In genomic region chr16:87870057-87870418, GRCh38 we compare ENCODE assay signal across 8 cellular contexts. TPM values are rescaled to one million over a fixed set of nuclear protein-coding genes. Genes with fewer than 3 reads are reported as not detected.
A peak's percentile ranks its signal among the peaks of the same experiment; 100 is the strongest.
DNase-seq lines count a peak whose midpoint lies in the region; ATAC-seq and TF ChIP-seq lines count a peak whose summit lies in the region.
"Not testable (repeated sequence)": the region's sequence is repeated elsewhere in the genome, so short reads cannot be mapped to it uniquely, and the experiment has no call there.

No MANE protein-coding gene starts in this region.

- H3K36me3 Mint-ChIP-seq in CD14-positive monocyte: not testable (repeated sequence)
- peaks cover 13% of the 10 kb centered on the region for H3K36me3 Mint-ChIP-seq in WTC11
- peaks cover 34% of the 10 kb centered on the region for H3K36me3 Mint-ChIP-seq in activated naive CD4-positive, alpha-beta T cell treated with anti-CD3 and anti-CD28 coated beads for 36 hours (ENCODE audit: low read depth)
- peaks cover 57% of the 10 kb centered on the region for H3K36me3 Mint-ChIP-seq in effector memory CD8-positive, alpha-beta T cell (ENCODE audit: insufficient read depth)

- H3K79me1 ChIP-seq in mesenchymal stem cell (replicated peaks; ENCODE audit: low read length, poor library complexity, severe bottlenecking): not testable (repeated sequence)
- H3K79me1 ChIP-seq in trophoblast cell (ENCODE audit: low read length): peaks cover 36% of the 10 kb centered on the region

- H2BK12ac ChIP-seq in mesenchymal stem cell (ENCODE audit: low read length in 2 of 2) (peak overlapping the region; percentile 39 to 54), trophoblast cell (ENCODE audit: low read length) (peak overlapping the region; percentile 98)

- H3K4ac ChIP-seq in mesenchymal stem cell (ENCODE audit: low read depth in 1 of 2, low read length in 2 of 2) (peak overlapping the region; percentile 28 to 35), trophoblast cell (ENCODE audit: low read depth, low read length) (peak overlapping the region; percentile 95)

- peaks cover 29% of the 10 kb centered on the region for H3K79me2 ChIP-seq in trophoblast cell (ENCODE audit: control insufficient read depth, insufficient read depth, low read length, poor library complexity)

- peak overlapping the region in 1 of 2 donors; percentile 48 for H3K4me3 Mint-ChIP-seq in CD14-positive monocyte
- H3K4me3 Mint-ChIP-seq in WTC11: peak overlapping the region; percentile 51
- peak overlapping the region; percentile 41 for H3K4me3 Mint-ChIP-seq in activated naive CD4-positive, alpha-beta T cell treated with anti-CD3 and anti-CD28 coated beads for 36 hours
- H3K4me3 Mint-ChIP-seq in effector memory CD8-positive, alpha-beta T cell: peak overlapping the region; percentile 46 to 93

- not testable (repeated sequence) for H2BK15ac ChIP-seq in mesenchymal stem cell (ENCODE audit: low read depth, poor library complexity, severe bottlenecking)

- H2BK120ac ChIP-seq in mesenchymal stem cell (ENCODE audit: low read depth, low read length): not testable (repeated sequence)
- H2BK120ac ChIP-seq in trophoblast cell (ENCODE audit: insufficient read depth, low read length, poor library complexity): peak overlapping the region; percentile 97

- not testable (repeated sequence) for H2AK5ac ChIP-seq in mesenchymal stem cell (ENCODE audit: low read length, severe bottlenecking)
- H2AK5ac ChIP-seq in trophoblast cell (ENCODE audit: low read length): peak overlapping the region; percentile 97

- H3K18ac ChIP-seq in mesenchymal stem cell (ENCODE audit: low read depth in 1 of 2, low read length in 2 of 2): not testable (repeated sequence)
- peak overlapping the region; percentile 91 for H3K18ac ChIP-seq in trophoblast cell (ENCODE audit: low read length)

- not testable (repeated sequence) for H4K12ac ChIP-seq in trophoblast cell (ENCODE audit: low read depth, low read length)

- peaks cover 35% of the 10 kb centered on the region for H3K4me1 ChIP-seq in HUES6 (ENCODE audit: control insufficient read depth, insufficient read depth, low read length)
- H3K4me1 ChIP-seq in mesenchymal stem cell (ENCODE audit: control insufficient read depth, insufficient read depth, low read depth, low read length): peaks cover 36% of the 10 kb centered on the region
- H3K4me1 ChIP-seq in trophoblast cell (ENCODE audit: control insufficient read depth in 1 of 2, insufficient read depth in 2 of 2, low read length in 2 of 2): peaks cover 30 to 32% of the 10 kb centered on the region in 2 experiments
- H3K4me1 ChIP-seq in tibial nerve: peaks cover 0 to 38% (median 9%) of the 10 kb centered on the region in 4 donors

- H3K27ac Mint-ChIP-seq in CD14-positive monocyte (peak overlapping the region in 5 of 7 donors; percentile 15 to 68 (median 54)), WTC11 (peak overlapping the region; percentile 53; the same call in 1 of the 2 replicates)
- H3K27ac Mint-ChIP-seq in activated naive CD4-positive, alpha-beta T cell treated with anti-CD3 and anti-CD28 coated beads for 36 hours: peak overlapping the region; percentile 68
- H3K27ac Mint-ChIP-seq in effector memory CD8-positive, alpha-beta T cell: peak overlapping the region in 1 of 2 donors; percentile 98

- ATAC-seq in WTC11; effector memory CD8-positive, alpha-beta T cell (replicated peaks): not testable (repeated sequence)

- peak overlapping the region; percentile 74 for H3K9ac ChIP-seq in HUES6 (ENCODE audit: low read length)
- H3K9ac ChIP-seq in mesenchymal stem cell (ENCODE audit: low read length); trophoblast cell (ENCODE audit: low read length): not testable (repeated sequence)

- not testable (repeated sequence) for DNase-seq in CD14-positive monocyte (ENCODE audit: low spot score); WTC11 (ENCODE audit: low spot score); activated naive CD4-positive, alpha-beta T cell treated with anti-CD3 and anti-CD28 coated beads for 36 hours; effector memory CD8-positive, alpha-beta T cell; mesenchymal stem cell; trophoblast cell; tibial nerve (ENCODE audit: low spot score in 2 of 2)

- H2BK5ac ChIP-seq in mesenchymal stem cell (ENCODE audit: low read depth, low read length, poor library complexity, severe bottlenecking): peak overlapping the region; percentile 62
- peak overlapping the region; percentile 95 for H2BK5ac ChIP-seq in trophoblast cell (ENCODE audit: low read depth, low read length, poor library complexity)

- H3K27ac ChIP-seq in HUES6 (ENCODE audit: low read depth, low read length) (peak overlapping the region; percentile 85; the same call in 1 of the 2 replicates), mesenchymal stem cell (ENCODE audit: low read length, poor library complexity, severe bottlenecking) (peak overlapping the region; percentile 94), trophoblast cell (ENCODE audit: low read depth, low read length) (peak overlapping the region; percentile 97), tibial nerve (peak overlapping the region; percentile 15 to 79 (median 46))

- H2AFZ ChIP-seq in mesenchymal stem cell (ENCODE audit: low read depth, low read length): not testable (repeated sequence)
- H2AFZ ChIP-seq in trophoblast cell (ENCODE audit: insufficient read depth, low read length, poor library complexity): peak overlapping the region; percentile 59

- not testable (repeated sequence) for H3K27me3 Mint-ChIP-seq in CD14-positive monocyte (ENCODE audit: low read depth in 3 of 3); activated naive CD4-positive, alpha-beta T cell treated with anti-CD3 and anti-CD28 coated beads for 36 hours (ENCODE audit: low read depth); effector memory CD8-positive, alpha-beta T cell
- H3K27me3 Mint-ChIP-seq in WTC11 (ENCODE audit: low read depth): peaks cover 58% of the 10 kb centered on the region

- H3K4me1 Mint-ChIP-seq in CD14-positive monocyte (peaks cover 42% of the 10 kb centered on the region), WTC11 (peaks cover 72% of the 10 kb centered on the region)
- peaks cover 58% of the 10 kb centered on the region for H3K4me1 Mint-ChIP-seq in activated naive CD4-positive, alpha-beta T cell treated with anti-CD3 and anti-CD28 coated beads for 36 hours (ENCODE audit: low read depth)
- peaks cover 36 to 42% of the 10 kb centered on the region in 2 donors for H3K4me1 Mint-ChIP-seq in effector memory CD8-positive, alpha-beta T cell (ENCODE audit: low read depth in 2 of 2)

- H4K91ac ChIP-seq in mesenchymal stem cell (ENCODE audit: low read length): not testable (repeated sequence)
- peak overlapping the region; percentile 97 for H4K91ac ChIP-seq in trophoblast cell (ENCODE audit: low read depth, low read length)

- intact Hi-C loops in CD14-positive monocyte (cut with micrococcal nuclease): loop anchor here (2.0 to 5.0 kb wide), 4 partner anchors 19 to 91 kb away; no protein-coding TSS in a partner anchor
- intact Hi-C loops in activated naive CD4-positive, alpha-beta T cell treated with anti-CD3 and anti-CD28 coated beads for 36 hours (cut with micrococcal nuclease): loop anchor here (2.0 to 10.0 kb wide), 6 partner anchors 87 to 587 kb away; partner anchors contain the start of genes C16orf95, MAP1LC3B and ZCCHC14

- H3K4me2 ChIP-seq in mesenchymal stem cell (ENCODE audit: low read length, poor library complexity, severe bottlenecking): not testable (repeated sequence)
- H3K4me2 ChIP-seq in trophoblast cell (ENCODE audit: low read length): peak overlapping the region; percentile 36

- peaks cover 16% of the 10 kb centered on the region; the same call in 1 of the 2 replicates for H3K36me3 ChIP-seq in HUES6 (ENCODE audit: control insufficient read depth, insufficient read depth, low read length)
- H3K36me3 ChIP-seq in mesenchymal stem cell (ENCODE audit: control insufficient read depth in 1 of 2, insufficient read depth in 2 of 2, low read depth in 1 of 2, low read length in 2 of 2); trophoblast cell (ENCODE audit: control insufficient read depth in 1 of 2, insufficient read depth in 2 of 2, low read length in 2 of 2); tibial nerve: not testable (repeated sequence)

- not testable (repeated sequence) for TF ChIP-seq POLR2A in tibial nerve (IDR thresholded peaks at IDR 0.05)

- 46% methylated on average over 13 of the region's 13 CpGs for WGBS in mesenchymal stem cell
- WGBS in trophoblast cell (ENCODE audit: extremely low coverage, insufficient coverage, insufficient read length): no CpG with 5 or more reads among the region's 13 CpGs
- 75 to 80% methylated on average over 13 of the region's 13 CpGs for WGBS in tibial nerve, 2 donors

- H3K27me3 ChIP-seq in HUES6 (ENCODE audit: control insufficient read depth, insufficient read depth, low read length) (peaks cover 34% of the 10 kb centered on the region), mesenchymal stem cell (ENCODE audit: control insufficient read depth in 1 of 2, insufficient read depth in 1 of 2, low read length in 2 of 2) (peaks cover 9 to 17% of the 10 kb centered on the region in 2 experiments), tibial nerve (peaks cover 0 to 18% of the 10 kb centered on the region in 2 donors)
- not testable (repeated sequence) for H3K27me3 ChIP-seq in trophoblast cell (ENCODE audit: insufficient read depth, low read length)

- H4K8ac ChIP-seq in mesenchymal stem cell (ENCODE audit: low read length) (peak overlapping the region; percentile 84), trophoblast cell (ENCODE audit: low read depth, low read length) (peak overlapping the region; percentile 53)

- peak overlapping the region; percentile 35 for H3K4me3 ChIP-seq in HUES6 (ENCODE audit: low read depth, low read length)
- H3K4me3 ChIP-seq in mesenchymal stem cell (ENCODE audit: insufficient read depth in 1 of 2, low read depth in 1 of 2, low read length in 2 of 2); trophoblast cell (ENCODE audit: low read depth, low read length); tibial nerve: not testable (repeated sequence)

- not testable (repeated sequence) for H3K9me3 Mint-ChIP-seq in CD14-positive monocyte; WTC11; activated naive CD4-positive, alpha-beta T cell treated with anti-CD3 and anti-CD28 coated beads for 36 hours; effector memory CD8-positive, alpha-beta T cell

- not testable (repeated sequence) for TF ChIP-seq EP300 in tibial nerve (IDR thresholded peaks at IDR 0.05)

- not testable (repeated sequence) for H3K9me3 ChIP-seq in HUES6 (ENCODE audit: control insufficient read depth, insufficient read depth, low read depth, low read length); mesenchymal stem cell (ENCODE audit: control insufficient read depth, low read length); trophoblast cell (ENCODE audit: insufficient read depth, low read depth, low read length); tibial nerve

- POLR2A ChIA-PET in WTC11 (lab: Charles Lee): interaction anchor here (0.5 to 3.7 kb wide), 6 partner anchors 14 to 387 kb away, joined by 3 to 45 read pairs (median 8); partner anchors contain the start of gene KLHDC4

- TF ChIP-seq CTCF in CD14-positive monocyte (IDR thresholded peaks at IDR 0.05); WTC11 (IDR thresholded peaks at IDR 0.05); tibial nerve (IDR thresholded peaks at IDR 0.05): not testable (repeated sequence)

- H3K14ac ChIP-seq in mesenchymal stem cell (ENCODE audit: low read length in 2 of 2): not testable (repeated sequence)
- peak overlapping the region; percentile 86 for H3K14ac ChIP-seq in trophoblast cell (ENCODE audit: low read length)

- not testable (repeated sequence) for H3K23ac ChIP-seq in mesenchymal stem cell (ENCODE audit: low read length in 2 of 2); trophoblast cell (ENCODE audit: low read length)

- CTCF ChIA-PET in WTC11 (lab: Charles Lee): interaction anchor here (1.4 to 13.1 kb wide), 6 partner anchors 20 to 101 kb away, joined by 3 to 234 read pairs (median 33); no protein-coding TSS in a partner anchor
- CTCF ChIA-PET in activated naive CD4-positive, alpha-beta T cell treated with anti-CD3 and anti-CD28 coated beads for 36 hours (lab: Charles Lee): interaction anchor here (1.1 to 10.0 kb wide), 5 partner anchors 17 to 94 kb away, joined by 3 to 192 read pairs (median 8); no protein-coding TSS in a partner anchor

RNA-seq across cellular contexts. Expression of gene SLC7A5, which starts 0.7 kb away (rescaled TPM):
- 1 to 10 TPM in 1 of 2 donors, under 1 TPM in 1; 0.40 to 1.1 TPM for polyA plus RNA-seq in CD14-positive monocyte
- total RNA-seq in WTC11 (2021) (105 to 197 TPM (median 107 TPM) in 3 replicates), tibial nerve (1 to 10 TPM; 5.5 to 6.6 (median 6.0) TPM)
- 100 to 1,000 TPM; 343 to 346 TPM for total RNA-seq in activated naive CD4-positive, alpha-beta T cell treated with anti-CD3 and anti-CD28 coated beads for 36 hours
- 56.3 TPM for polyA plus RNA-seq in mesenchymal stem cell (2013, experiment 1 of 2)
- polyA plus RNA-seq in mesenchymal stem cell (2013, experiment 2 of 2): 54.9 TPM
- 379 and 403 TPM in 2 replicates for polyA plus RNA-seq in trophoblast cell (2013)

Comparison
In these comparisons a context has a peak if more than half of its experiments do, and no peak if none do; other contexts are left out.
1. H3K27ac ChIP-seq: peak in every context shown above with its lines; median percentile 97 in trophoblast cell; 94 in mesenchymal stem cell; 85 in HUES6; 46 in tibial nerve.
2. RNA of gene SLC7A5, which starts 0.7 kb away (total RNA-seq): 343 to 346 TPM in activated naive CD4-positive, alpha-beta T cell treated with anti-CD3 and anti-CD28 coated beads for 36 hours and 105 to 197 TPM in WTC11; 5.5 to 6.6 TPM in tibial nerve; every median in the first group is over 10 times any median in the second.